In genomic region chr2:26970244-26970927, GRCh38 we compare ENCODE assay signal across 8 cellular contexts. TPM values are rescaled to one million over a fixed set of nuclear protein-coding genes. Genes with fewer than 3 reads are reported as not detected.
A peak's percentile ranks its signal among the peaks of the same experiment; 100 is the strongest.
DNase-seq lines count a peak whose midpoint lies in the region; ATAC-seq and TF ChIP-seq lines count a peak whose summit lies in the region.

MAPRE3 (plus strand) TSS chr2:26970637; CDS start chr2:27022219, 51,582 bp downstream.

- no peak within 1 kb of the TSS for H3K14ac ChIP-seq in IMR-90 (replicated peaks; ENCODE audit: low read depth, low read length)

- no peaks in the 10 kb centered on the region for H3K36me3 Mint-ChIP-seq in activated T-cell treated with anti-CD3 and anti-CD28 coated beads, Interleukin-2, amount 50 U/mL, for 4 hours (ENCODE audit: insufficient read depth)

- H2AFZ ChIP-seq in IMR-90 (replicated peaks; ENCODE audit: low read length, poor library complexity) (peak within 1 kb of the TSS; percentile 97), PC-3 (ENCODE audit: low read length) (peak within 1 kb of the TSS; percentile 72)

- H3K79me2 ChIP-seq in PC-3 (ENCODE audit: low read length), result peaks cover 42% of the 10 kb centered on the region

- peaks cover 9% of the 10 kb centered on the region for H3F3A ChIP-seq in PC-3 (ENCODE audit: low read length, unreplicated experiment)

- H4K5ac ChIP-seq in IMR-90 (ENCODE audit: low read depth, low read length), result no peak within 1 kb of the TSS

- BruUV-seq in IMR-90 (replicated peaks; lab: Mats Ljungman, UMichigan), result no TSS peak
- no TSS peak for BruUV-seq in PC-3 (replicated peaks; lab: Mats Ljungman, UMichigan)

- WGBS in IMR-90 (ENCODE audit: extremely low coverage in 2 of 2, insufficient read length in 1 of 2), 2 experiments, result 0% methylated on average over 19 of the region's 69 CpGs; no CpG with 5 or more reads in 1 of the 2 experiments
- 0% methylated on average over 48 to 69 of the region's 69 CpGs for WGBS in esophagus, 2 donors

- TF ChIP-seq CTCF in C4-2B (conservative IDR thresholded peaks at IDR 0.05) (no peak), IMR-90 (conservative IDR thresholded peaks at IDR 0.05; ENCODE audit: low read depth, low read length) (no peak), PC-3 (conservative IDR thresholded peaks at IDR 0.05; ENCODE audit: low read depth, low read length) (no peak), mucosa of descending colon (IDR thresholded peaks at IDR 0.05) (no peak)

- ATAC-seq in GM21381 (IDR thresholded peaks at IDR 0.05; ENCODE audit: unreplicated experiment), result peak; percentile 91
- peak; percentile 95 for ATAC-seq in IMR-90 (ENCODE audit: low read depth)
- peak; percentile 77 for ATAC-seq in PC-3
- peak; percentile 92 to 94 for ATAC-seq in activated T-cell treated with anti-CD3 and anti-CD28 coated beads, Interleukin-2, amount 50 U/mL, for 4 hours
- peak; percentile 85 for ATAC-seq in mucosa of descending colon

- H3K4me3 Mint-ChIP-seq in activated T-cell treated with anti-CD3 and anti-CD28 coated beads, Interleukin-2, amount 50 U/mL, for 4 hours, result peak within 1 kb of the TSS; percentile 86

- peaks cover 21% of the 10 kb centered on the region for H3K4me1 Mint-ChIP-seq in activated T-cell treated with anti-CD3 and anti-CD28 coated beads, Interleukin-2, amount 50 U/mL, for 4 hours (ENCODE audit: low read depth)

- H3K79me1 ChIP-seq in IMR-90 (ENCODE audit: low read depth in 1 of 2, low read length in 2 of 2), result peaks cover 0 to 11% of the 10 kb centered on the region in 2 experiments; a peak in 1 of 4 replicates

- no peaks in the 10 kb centered on the region for H3K9me2 ChIP-seq in PC-3 (replicated peaks; ENCODE audit: low read length)

- no peak within 1 kb of the TSS for H2BK20ac ChIP-seq in IMR-90 (ENCODE audit: low read depth, low read length)

- H3K4me2 ChIP-seq in IMR-90 (ENCODE audit: low read depth, low read length) (peak within 1 kb of the TSS; percentile 96), PC-3 (ENCODE audit: low read length) (peak within 1 kb of the TSS; percentile 99)

- peaks cover 4% of the 10 kb centered on the region; the same call in 1 of the 2 replicates for H3K9me1 ChIP-seq in IMR-90 (ENCODE audit: insufficient read depth, low read length)

- CTCF ChIA-PET in IMR-90 (lab: Yijun Ruan, JAX), result interaction anchor here (1.0 kb wide), 1 partner anchor 46 kb away, joined by 3 read pairs; no protein-coding TSS in a partner anchor
- CTCF ChIA-PET in PC-3 (lab: Charles Lee), result interaction anchor here (0.6 kb wide), 1 partner anchor 46 kb away, joined by 10 read pairs; no protein-coding TSS in a partner anchor

- H2AK5ac ChIP-seq in IMR-90 (ENCODE audit: low read depth, low read length), result no peak within 1 kb of the TSS; the same call in 1 of the 2 replicates

- H2BK120ac ChIP-seq in IMR-90 (ENCODE audit: low read depth, low read length), result no peak within 1 kb of the TSS

- peak within 1 kb of the TSS in 1 of 2 experiments; percentile 45; a peak in 1 of 4 replicates for H4K8ac ChIP-seq in IMR-90 (ENCODE audit: low read depth in 2 of 2, low read length in 2 of 2)

- no peak within 1 kb of the TSS for H3K18ac ChIP-seq in IMR-90 (ENCODE audit: low read depth, low read length)

- peaks cover 11% of the 10 kb centered on the region for H3K27me3 Mint-ChIP-seq in activated T-cell treated with anti-CD3 and anti-CD28 coated beads, Interleukin-2, amount 50 U/mL, for 4 hours (ENCODE audit: low read depth)

- POLR2A ChIA-PET in IMR-90 (lab: Charles Lee; ENCODE audit: unreplicated experiment), result no interaction called here
- POLR2A ChIA-PET in PC-3 (lab: Charles Lee; ENCODE audit: unreplicated experiment), result interaction anchor here (0.6 kb wide), 1 partner anchor 10 kb away, joined by 7 read pairs; no protein-coding TSS in a partner anchor

- H3K36me3 ChIP-seq in IMR-90 (ENCODE audit: control insufficient read depth, insufficient read depth, low read length) (no peaks in the 10 kb centered on the region), PC-3 (ENCODE audit: low read depth, low read length) (no peaks in the 10 kb centered on the region), esophagus (ENCODE audit: control insufficient read depth in 2 of 2, insufficient read depth in 2 of 2, low read length in 1 of 2) (no peaks in the 10 kb centered on the region), mucosa of descending colon (ENCODE audit: low read depth) (no peaks in the 10 kb centered on the region)

- peak within 1 kb of the TSS; percentile 30 for H2AK9ac ChIP-seq in IMR-90 (replicated peaks; ENCODE audit: low read depth, low read length, poor library complexity)

- peak; percentile 55 for TF ChIP-seq POLR2A in IMR-90 (IDR thresholded peaks at IDR 0.05; ENCODE audit: low read depth, low read length)

- H3K4ac ChIP-seq in IMR-90 (ENCODE audit: low read depth, low read length), result peak within 1 kb of the TSS; percentile 33; the same call in 1 of the 2 replicates

- no peaks in the 10 kb centered on the region for H3K9me3 Mint-ChIP-seq in activated T-cell treated with anti-CD3 and anti-CD28 coated beads, Interleukin-2, amount 50 U/mL, for 4 hours

- intact Hi-C loops in IMR-90 (cut with micrococcal nuclease) (no loop called here), PC-3 (cut with micrococcal nuclease) (no loop called here), mucosa of descending colon (cut with DNase I, micrococcal nuclease) (no loop called here)

- no peak within 1 kb of the TSS for H3K56ac ChIP-seq in IMR-90 (ENCODE audit: extremely low read depth, insufficient read depth, low read length)

- peak within 1 kb of the TSS; percentile 3 for H2BK5ac ChIP-seq in IMR-90 (ENCODE audit: low read depth, low read length, poor library complexity, severe bottlenecking)

- H3K27ac ChIP-seq in C4-2B (peak within 1 kb of the TSS; percentile 66), IMR-90 (ENCODE audit: insufficient read depth, low read length) (no peak within 1 kb of the TSS; the same call in 1 of the 2 replicates), PC-3 (ENCODE audit: low read length) (peak within 1 kb of the TSS; percentile 98), esophagus (ENCODE audit: low read depth in 2 of 2, low read length in 1 of 2) (peak within 1 kb of the TSS; percentile 56 to 67)

- H3K9ac ChIP-seq in IMR-90 (ENCODE audit: low read depth, low read length), result peak within 1 kb of the TSS; percentile 71
- H3K9ac ChIP-seq in PC-3 (ENCODE audit: low read length), result peak within 1 kb of the TSS; percentile 88

- H2BK15ac ChIP-seq in IMR-90 (ENCODE audit: low read depth, low read length), result no peak within 1 kb of the TSS

- TF ChIP-seq RAD21 in IMR-90 (IDR thresholded peaks at IDR 0.05; ENCODE audit: low read length), result no peak

- H3K4me1 ChIP-seq in IMR-90 (ENCODE audit: control insufficient read depth, insufficient read depth, low read length) (0 out of 2 replicates have a peak, but pooled peaks cover 3% of the 10 kb centered on the region), PC-3 (ENCODE audit: insufficient read depth, low read length) (peaks cover 49% of the 10 kb centered on the region), esophagus (ENCODE audit: control insufficient read depth in 2 of 2, insufficient read depth in 2 of 2, low read length in 1 of 2) (peaks cover 0 to 2% of the 10 kb centered on the region in 2 donors), mucosa of descending colon (ENCODE audit: low read depth) (peaks cover 32% of the 10 kb centered on the region)

- dilution Hi-C loops in IMR-90 (cut with HindIII; ENCODE audit: low sequenced_read_pairs, unreplicated experiment), result no loop called here

- H3K23ac ChIP-seq in IMR-90 (ENCODE audit: low read depth, low read length), result peak within 1 kb of the TSS; percentile 31; the same call in 1 of the 2 replicates

- H3K9me3 ChIP-seq in IMR-90 (ENCODE audit: control insufficient read depth, insufficient read depth, low read length), result no peaks in the 10 kb centered on the region
- H3K9me3 ChIP-seq in PC-3 (ENCODE audit: low read length), result no peaks in the 10 kb centered on the region
- H3K9me3 ChIP-seq in esophagus (ENCODE audit: control insufficient read depth in 2 of 2, insufficient read depth in 1 of 2, low read depth in 1 of 2, low read length in 1 of 2), result no peaks in the 10 kb centered on the region
- no peaks in the 10 kb centered on the region for H3K9me3 ChIP-seq in mucosa of descending colon

- no peaks in the 10 kb centered on the region; the same call in 1 of the 2 replicates for H4K20me1 ChIP-seq in IMR-90 (ENCODE audit: insufficient read depth, low read length)
- no peaks in the 10 kb centered on the region for H4K20me1 ChIP-seq in PC-3 (ENCODE audit: low read length)

- DNase-seq in IMR-90, result peak; percentile 57
- DNase-seq in PC-3, result peak; percentile 76
- peak; percentile 66 for DNase-seq in activated T-cell treated with anti-CD3 and anti-CD28 coated beads, Interleukin-2, amount 50 U/mL, for 4 hours
- peak; percentile 84 to 89 (median 87) for DNase-seq in mucosa of descending colon
- DNase-seq in stimulated activated CD8-positive, alpha-beta memory T cell treated with anti-CD3 and anti-CD28 coated beads, Interleukin-4, amount 100 ng/mL, for 1 hour (ENCODE audit: low read depth in 2 of 2, low spot score in 1 of 2), result peak; percentile 46 to 55

- H3K27me3 ChIP-seq in IMR-90 (ENCODE audit: control insufficient read depth, insufficient read depth, low read length), result no peaks in the 10 kb centered on the region
- no peaks in the 10 kb centered on the region for H3K27me3 ChIP-seq in PC-3 (ENCODE audit: low read length)
- no peaks in the 10 kb centered on the region for H3K27me3 ChIP-seq in esophagus (ENCODE audit: control insufficient read depth in 1 of 2, insufficient read depth in 2 of 2, low read length in 2 of 2)

- H3K4me3 ChIP-seq in IMR-90 (ENCODE audit: insufficient read depth, low read depth, low read length) (peak within 1 kb of the TSS; percentile 92), PC-3 (ENCODE audit: low read length) (peak within 1 kb of the TSS; percentile 93), esophagus (ENCODE audit: low read depth in 1 of 2, low read length in 2 of 2) (peak within 1 kb of the TSS; percentile 64 to 74), mucosa of descending colon (peak within 1 kb of the TSS; percentile 56)

- no peak within 1 kb of the TSS for H4K91ac ChIP-seq in IMR-90 (ENCODE audit: insufficient read depth, low read depth, low read length)

- in situ Hi-C loops in IMR-90 (cut with MboI; ENCODE audit: low sequenced_read_pairs), result no loop called here

TF ChIP-seq in IMR-90, 13 proteins besides CTCF, POLR2A, EP300 and RAD21 (continues in another document):
- TF ChIP-seq CEBPB (IDR thresholded peaks at IDR 0.05; ENCODE audit: low read depth, low read length) (no peak), MXI1 (IDR thresholded peaks at IDR 0.05; ENCODE audit: borderline replicate concordance, low read depth, low read length) (0 out of 2 replicates have a peak, but pooled peaks have one; percentile 49), RFX5 (IDR thresholded peaks at IDR 0.05; ENCODE audit: low read depth, low read length) (peak; percentile 58; the same call in 1 of the 2 replicates)

RNA-seq across cellular contexts. Expression of gene MAPRE3, which starts in this region (rescaled TPM):
- 1.8 and 2.5 TPM in 2 replicates for total RNA-seq in IMR-90 (2012; rRNA removed)
- polyA plus RNA-seq in IMR-90 (2012; rRNA removed), result 17.3 and 20.3 TPM in 2 replicates
- polyA plus RNA-seq in IMR-90 (2012; cell fraction: cytosol; rRNA removed), result 12.4 and 18.6 TPM in 2 replicates
- polyA plus RNA-seq in IMR-90 (2012; cell fraction: nucleus; rRNA removed; ENCODE audit: low replicate concordance), result 75.6 and 82.1 TPM in 2 replicates
- 11.9 and 15.6 TPM in 2 replicates for total RNA-seq in PC-3 (2014; rRNA removed)
- 1 to 10 TPM; 3.7 to 4.3 (median 3.8) TPM for total RNA-seq in activated T-cell treated with anti-CD3 and anti-CD28 coated beads, Interleukin-2, amount 50 U/mL, for 4 hours
- polyA plus RNA-seq in esophagus, result 10 to 100 TPM in 1 of 2 donors, 1 to 10 TPM in 1; 7.4 to 13.4 TPM
- 10 to 100 TPM; 23.9 to 36.1 (median 35.6) TPM for total RNA-seq in mucosa of descending colon
